Comparison of ENCODE assay signal across 14 cellular contexts in the genomic region with DNA sequence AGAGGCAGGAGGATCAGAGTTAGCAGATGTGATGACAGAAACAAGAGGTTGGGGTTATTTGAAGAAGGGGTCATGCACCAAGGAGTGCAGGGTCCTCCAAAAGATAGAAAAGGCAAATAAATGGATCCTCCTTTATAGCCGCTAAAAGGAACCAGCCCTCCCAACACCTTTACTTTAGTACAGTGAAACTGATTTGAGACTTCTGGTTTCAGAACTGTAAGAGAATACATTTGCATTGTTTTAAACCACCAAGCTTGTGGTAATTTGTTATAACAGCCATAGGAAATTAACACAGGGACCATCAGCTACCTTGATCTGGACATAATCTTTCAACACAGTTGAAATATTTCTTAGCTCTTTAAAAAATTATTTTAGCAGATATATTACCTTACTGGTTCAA.
DNase-seq lines count a peak whose midpoint lies in the region; ATAC-seq and TF ChIP-seq lines count a peak whose summit lies in the region.
"Had no signal": no experiment of that assay in that cellular context is flagged by ENCODE, and none has a peak within 500 bp of the region (broad histone marks: within the 10 kb centered on the region; RNA-seq: fewer than 3 reads in every experiment).

No MANE protein-coding gene starts in this region.

- no peak for TF ChIP-seq POLR2A in erythroblast (IDR thresholded peaks at IDR 0.05; ENCODE audit: low read length)

- ATAC-seq in GM19351 (IDR thresholded peaks at IDR 0.05; ENCODE audit: unreplicated experiment) (peak; percentile 48), HG02610 (IDR thresholded peaks at IDR 0.05; ENCODE audit: unreplicated experiment) (peak; percentile 28), HG03354 (IDR thresholded peaks at IDR 0.05; ENCODE audit: poor library complexity, severe bottlenecking, unreplicated experiment) (peak; percentile 60)
- ATAC-seq: esophagus mucosa had no signal

- intact Hi-C loops in cardiac septum (cut with DNase I): no loop called here

- no peak overlapping the region for H3K4me3 ChIP-seq in GM12865 (ENCODE audit: low read depth, low read length)
- H3K4me3 ChIP-seq: SK-N-MC had no signal

- TF ChIP-seq CTCF in GM12865 (IDR thresholded peaks at IDR 0.05; ENCODE audit: insufficient read depth, low read depth, low read length, missing control alignments): no peak

- peak; percentile 57 for DNase-seq in GM12865 (ENCODE audit: low read depth)
- DNase-seq in NCI-H2081 treated with DMSO at 0.1 percent for 48 hours (lab: John Stamatoyannopoulos, UW): no peak
- no peak for DNase-seq in ureter (ENCODE audit: low spot score)
- DNase-seq in erythroblast (lab: John Stamatoyannopoulos, UW): no peak
- no peak for DNase-seq in cardiac septum (ENCODE audit: low spot score)
- DNase-seq: activated CD4-positive, CD25-positive, alpha-beta regulatory T cell; H9; NCI-H1417 treated with DMSO at 0.1 percent for 48 hours; trophoblast cell had no signal
